In genomic region chr4:77820836-77821561, GRCh38 we compare ENCODE assay signal across 8 cellular contexts.
DNase-seq lines count a peak whose midpoint lies in the region.

No MANE protein-coding gene starts in this region.

- no peaks in the 10 kb centered on the region for H3K36me3 ChIP-seq in muscle layer of duodenum (ENCODE audit: control insufficient read depth in 1 of 2, insufficient read depth in 2 of 2, low read length in 2 of 2)

- H3K36me3 Mint-ChIP-seq in dendritic cell treated with granulocyte-macrophage colony-stimulating factor and Interleukin-4, amounts not matched to agents 40 ng/mL and 50 ng/mL, for 4 days (ENCODE audit: low read depth), result peaks cover 22% of the 10 kb centered on the region

- peak overlapping the region; percentile 97 for H3K27ac Mint-ChIP-seq in dendritic cell treated with granulocyte-macrophage colony-stimulating factor and Interleukin-4, amounts not matched to agents 40 ng/mL and 50 ng/mL, for 4 days

- peak overlapping the region; percentile 99 for H3K4me3 Mint-ChIP-seq in dendritic cell treated with granulocyte-macrophage colony-stimulating factor and Interleukin-4, amounts not matched to agents 40 ng/mL and 50 ng/mL, for 4 days

- peak overlapping the region; percentile 86 for H3K4me3 ChIP-seq in muscle layer of duodenum (ENCODE audit: low read depth in 1 of 2, low read length in 2 of 2)

- H3K4me1 Mint-ChIP-seq in dendritic cell treated with granulocyte-macrophage colony-stimulating factor and Interleukin-4, amounts not matched to agents 40 ng/mL and 50 ng/mL, for 4 days (ENCODE audit: low read depth), result peaks cover 37% of the 10 kb centered on the region

- H3K27me3 Mint-ChIP-seq in dendritic cell treated with granulocyte-macrophage colony-stimulating factor and Interleukin-4, amounts not matched to agents 40 ng/mL and 50 ng/mL, for 4 days, result no peaks in the 10 kb centered on the region

- no peaks in the 10 kb centered on the region for H3K9me3 ChIP-seq in muscle layer of duodenum (ENCODE audit: control insufficient read depth in 1 of 2, low read length in 2 of 2)

- H3K9me3 Mint-ChIP-seq in dendritic cell treated with granulocyte-macrophage colony-stimulating factor and Interleukin-4, amounts not matched to agents 40 ng/mL and 50 ng/mL, for 4 days, result no peaks in the 10 kb centered on the region

- H3K4me1 ChIP-seq in muscle layer of duodenum (ENCODE audit: control insufficient read depth in 1 of 2, insufficient read depth in 2 of 2, low read length in 2 of 2), result peaks cover 14 to 16% of the 10 kb centered on the region in 2 donors

- intact Hi-C loops in dendritic cell treated with granulocyte-macrophage colony-stimulating factor and Interleukin-4, amounts not matched to agents 40 ng/mL and 50 ng/mL, for 4 days (cut with micrococcal nuclease), result no loop called here

- no peaks in the 10 kb centered on the region for H3K27me3 ChIP-seq in muscle layer of duodenum (ENCODE audit: low read depth, low read length)

- peak; percentile 16 for DNase-seq in NCI-H2171 treated with DMSO at 0.1 percent for 48 hours (lab: John Stamatoyannopoulos, UW)
- no peak for DNase-seq in NCI-H2171 (lab: John Stamatoyannopoulos, UW)
- DNase-seq in NOMO-1 treated with dmso at 0.1 percent for 144 hours (lab: John Stamatoyannopoulos, UW; ENCODE audit: unreplicated experiment), result peak; percentile 24
- no peak for DNase-seq in NCI-H1930 (lab: John Stamatoyannopoulos, UW)
- DNase-seq in NCI-H2196 treated with DMSO at 0.1 percent for 48 hours (lab: John Stamatoyannopoulos, UW; ENCODE audit: unreplicated experiment), result no peak
- no peak for DNase-seq in GM19238 (ENCODE audit: insufficient read length, low spot score)

- peak overlapping the region; percentile 98 for H3K27ac ChIP-seq in muscle layer of duodenum (ENCODE audit: low read length)

Comparison
In these comparisons a context has a peak if more than half of its experiments do, and no peak if none do; other contexts are left out.
1. DNase-seq: peak in NCI-H2171 treated with DMSO at 0.1 percent for 48 hours (single experiment) and NOMO-1 treated with dmso at 0.1 percent for 144 hours (single experiment); none in NCI-H2171 (single experiment), NCI-H1930 (0 of 2), NCI-H2196 treated with DMSO at 0.1 percent for 48 hours (single experiment) and GM19238 (single experiment).